In the genomic region with DNA sequence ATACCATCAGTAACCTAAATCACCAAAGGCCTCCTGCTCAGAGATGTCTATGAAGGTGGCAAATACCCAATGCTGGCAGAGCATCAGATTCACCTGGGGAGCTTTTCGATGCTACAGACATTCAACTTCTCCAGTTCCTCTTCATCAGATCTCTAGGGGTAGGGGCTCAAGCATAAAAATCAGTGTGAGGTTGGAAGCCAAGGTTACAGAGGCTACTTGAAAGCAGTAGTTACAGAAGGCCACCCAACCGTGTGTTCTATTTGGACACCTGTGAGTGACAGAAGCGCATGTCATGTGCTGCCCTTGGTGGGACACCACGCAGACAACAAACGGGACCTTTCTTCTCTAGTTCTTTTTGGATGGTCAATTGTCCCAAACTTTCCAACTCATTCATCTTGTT, we compare ENCODE assay signal across 22 cellular contexts. TPM values are rescaled to one million over a fixed set of nuclear protein-coding genes. Genes with fewer than 3 reads are reported as not detected.
DNase-seq lines count a peak whose midpoint lies in the region; ATAC-seq and TF ChIP-seq lines count a peak whose summit lies in the region.
"Had no signal": no experiment of that assay in that cellular context is flagged by ENCODE, and none has a peak within 500 bp of the region (broad histone marks: within the 10 kb centered on the region; RNA-seq: fewer than 3 reads in every experiment).

No MANE protein-coding gene starts in this region.

- no peak overlapping the region for H3K4me3 Mint-ChIP-seq in activated CD8-positive, alpha-beta T cell treated with anti-CD3 and anti-CD28 coated beads for 36 hours
- no peak overlapping the region for H3K4me3 Mint-ChIP-seq in activated CD8-positive, alpha-beta T cell treated with anti-CD3 and anti-CD28 coated beads, Interleukin-2, amount 10 ng/mL, durations not matched to agents 7 days and 5 days
- H3K4me3 Mint-ChIP-seq in stimulated activated memory B cell treated with anti-CD40 and anti-IgM and Interleukin-4, amounts not matched to agents 10 μg/mL and 1 μg/mL and 100 μg/mL, for 72 hours = no peak overlapping the region
- H3K4me3 Mint-ChIP-seq: GM23338, neural crest cell, T-cell had no signal

- H3K27ac Mint-ChIP-seq in activated CD8-positive, alpha-beta T cell treated with anti-CD3 and anti-CD28 coated beads for 36 hours = peak overlapping the region; percentile 7
- H3K27ac Mint-ChIP-seq in activated CD8-positive, alpha-beta T cell treated with anti-CD3 and anti-CD28 coated beads, Interleukin-2, amount 10 ng/mL, durations not matched to agents 7 days and 5 days = no peak overlapping the region
- H3K27ac Mint-ChIP-seq in stimulated activated memory B cell treated with anti-CD40 and anti-IgM and Interleukin-4, amounts not matched to agents 10 μg/mL and 1 μg/mL and 100 μg/mL, for 72 hours = peak overlapping the region; percentile 78
- H3K27ac Mint-ChIP-seq: activated naive CD4-positive, alpha-beta T cell treated with anti-CD3 and anti-CD28 coated beads, Interleukin-2, amount 50 U/mL, for 72 hours; GM23338; progenitor cell of endocrine pancreas; T-cell had no signal

- POLR2A ChIA-PET in activated CD8-positive, alpha-beta T cell treated with anti-CD3 and anti-CD28 coated beads for 36 hours (lab: Charles Lee) = interaction anchor here (0.8 to 1.4 kb wide), 4 partner anchors 11 to 216 kb away, joined by 3 to 5 read pairs (median 4); no protein-coding TSS in a partner anchor
- POLR2A ChIA-PET in activated CD8-positive, alpha-beta T cell treated with anti-CD3 and anti-CD28 coated beads, Interleukin-2, amount 10 ng/mL, durations not matched to agents 7 days and 5 days (lab: Charles Lee) = interaction anchor here (0.9 to 1.3 kb wide), 2 partner anchors 9 kb away, joined by 3 read pairs; no protein-coding TSS in a partner anchor

- intact Hi-C loops in activated CD8-positive, alpha-beta T cell treated with anti-CD3 and anti-CD28 coated beads for 36 hours (cut with micrococcal nuclease) = no loop called here

- no peak for TF ChIP-seq CTCF in activated CD8-positive, alpha-beta T cell treated with anti-CD3 and anti-CD28 coated beads for 36 hours (IDR thresholded peaks at IDR 0.05)

- no peak for DNase-seq in activated CD8-positive, alpha-beta T cell treated with anti-CD3 and anti-CD28 coated beads for 36 hours
- no peak for DNase-seq in activated CD8-positive, alpha-beta T cell treated with anti-CD3 and anti-CD28 coated beads, Interleukin-2, amount 10 ng/mL, durations not matched to agents 7 days and 5 days
- DNase-seq in NCI-H2081 (lab: John Stamatoyannopoulos, UW) = no peak
- no peak for DNase-seq in activated CD4-positive, alpha-beta T cell treated with anti-CD3 and anti-CD28 coated beads, Interleukin-2, amount 50 U/mL, for 1 hour
- DNase-seq: 8988T; Caco-2; effector CD8-positive, alpha-beta T cell; NCI-H82; PC-3; SIG-M5; stomach; T-cell; upper lobe of right lung had no signal

- CTCF ChIA-PET in activated CD8-positive, alpha-beta T cell treated with anti-CD3 and anti-CD28 coated beads for 36 hours (lab: Charles Lee) = interaction anchor here (1.0 to 3.2 kb wide), 6 partner anchors 10 to 55 kb away, joined by 3 to 12 read pairs (median 4); no protein-coding TSS in a partner anchor
- CTCF ChIA-PET in activated CD8-positive, alpha-beta T cell treated with anti-CD3 and anti-CD28 coated beads, Interleukin-2, amount 10 ng/mL, durations not matched to agents 7 days and 5 days (lab: Charles Lee) = interaction anchor here (1.3 to 2.3 kb wide), 5 partner anchors 9 to 52 kb away, joined by 3 to 10 read pairs (median 5); no protein-coding TSS in a partner anchor

- no peaks in the 10 kb centered on the region for H3K9me3 Mint-ChIP-seq in activated CD8-positive, alpha-beta T cell treated with anti-CD3 and anti-CD28 coated beads for 36 hours
- H3K9me3 Mint-ChIP-seq in activated CD8-positive, alpha-beta T cell treated with anti-CD3 and anti-CD28 coated beads, Interleukin-2, amount 10 ng/mL, durations not matched to agents 7 days and 5 days (ENCODE audit: insufficient read depth) = no peaks in the 10 kb centered on the region
- H3K9me3 Mint-ChIP-seq in stimulated activated memory B cell treated with anti-CD40 and anti-IgM and Interleukin-4, amounts not matched to agents 10 μg/mL and 1 μg/mL and 100 μg/mL, for 72 hours = no peaks in the 10 kb centered on the region
- H3K9me3 Mint-ChIP-seq: GM23338, neural crest cell, T-cell had no signal

- peaks cover 49% of the 10 kb centered on the region for H3K4me1 Mint-ChIP-seq in activated CD8-positive, alpha-beta T cell treated with anti-CD3 and anti-CD28 coated beads for 36 hours (ENCODE audit: low read depth)
- H3K4me1 Mint-ChIP-seq in activated CD8-positive, alpha-beta T cell treated with anti-CD3 and anti-CD28 coated beads, Interleukin-2, amount 10 ng/mL, durations not matched to agents 7 days and 5 days (ENCODE audit: low read depth) = peaks cover 6% of the 10 kb centered on the region
- H3K4me1 Mint-ChIP-seq in stimulated activated memory B cell treated with anti-CD40 and anti-IgM and Interleukin-4, amounts not matched to agents 10 μg/mL and 1 μg/mL and 100 μg/mL, for 72 hours = peaks cover 46% of the 10 kb centered on the region

- no peaks in the 10 kb centered on the region for H3K27me3 Mint-ChIP-seq in activated CD8-positive, alpha-beta T cell treated with anti-CD3 and anti-CD28 coated beads for 36 hours
- no peaks in the 10 kb centered on the region for H3K27me3 Mint-ChIP-seq in activated CD8-positive, alpha-beta T cell treated with anti-CD3 and anti-CD28 coated beads, Interleukin-2, amount 10 ng/mL, durations not matched to agents 7 days and 5 days (ENCODE audit: low read depth)
- no peaks in the 10 kb centered on the region for H3K27me3 Mint-ChIP-seq in stimulated activated memory B cell treated with anti-CD40 and anti-IgM and Interleukin-4, amounts not matched to agents 10 μg/mL and 1 μg/mL and 100 μg/mL, for 72 hours
- H3K27me3 Mint-ChIP-seq: progenitor cell of endocrine pancreas, T-cell had no signal

- peaks cover under 1% of the 10 kb centered on the region for H3K36me3 Mint-ChIP-seq in activated CD8-positive, alpha-beta T cell treated with anti-CD3 and anti-CD28 coated beads for 36 hours (ENCODE audit: low read depth)
- no peaks in the 10 kb centered on the region for H3K36me3 Mint-ChIP-seq in activated CD8-positive, alpha-beta T cell treated with anti-CD3 and anti-CD28 coated beads, Interleukin-2, amount 10 ng/mL, durations not matched to agents 7 days and 5 days (ENCODE audit: low read depth)
- no peaks in the 10 kb centered on the region for H3K36me3 Mint-ChIP-seq in stimulated activated memory B cell treated with anti-CD40 and anti-IgM and Interleukin-4, amounts not matched to agents 10 μg/mL and 1 μg/mL and 100 μg/mL, for 72 hours
- H3K36me3 Mint-ChIP-seq: T-cell had no signal

- ATAC-seq in activated CD8-positive, alpha-beta T cell treated with anti-CD3 and anti-CD28 coated beads for 36 hours = no peak
- ATAC-seq in activated CD8-positive, alpha-beta T cell treated with anti-CD3 and anti-CD28 coated beads, Interleukin-2, amount 10 ng/mL, durations not matched to agents 7 days and 5 days = no peak
- ATAC-seq in GM21786 (IDR thresholded peaks at IDR 0.05; ENCODE audit: unreplicated experiment) (peak; percentile 45), HG03159 (IDR thresholded peaks at IDR 0.05; ENCODE audit: unreplicated experiment) (peak; percentile 48), HG03280 (IDR thresholded peaks at IDR 0.05; ENCODE audit: unreplicated experiment) (no peak)
- ATAC-seq in stimulated activated memory B cell treated with anti-CD40 and anti-IgM and Interleukin-4, amounts not matched to agents 10 μg/mL and 1 μg/mL and 100 μg/mL, for 72 hours = peak; percentile 81
- ATAC-seq: activated naive CD4-positive, alpha-beta T cell treated with anti-CD3 and anti-CD28 coated beads, Interleukin-2, amount 50 U/mL, for 72 hours; GM23338; left lobe of liver; PC-3; T-cell; upper lobe of right lung had no signal

RNA-seq across cellular contexts. Expression of a gene that starts 53.3 kb away (rescaled TPM):
- total RNA-seq in activated CD8-positive, alpha-beta T cell treated with anti-CD3 and anti-CD28 coated beads for 36 hours = 100 to 1,000 TPM; 399 to 402 TPM
- 10 to 100 TPM; 29.6 to 34.5 TPM for total RNA-seq in activated CD8-positive, alpha-beta T cell treated with anti-CD3 and anti-CD28 coated beads, Interleukin-2, amount 10 ng/mL, durations not matched to agents 7 days and 5 days

Comparison
In these comparisons a context has a peak if more than half of its experiments do, and no peak if none do; other contexts are left out.
1. RNA of a gene that starts 53.3 kb away (total RNA-seq): 399 to 402 TPM in activated CD8-positive, alpha-beta T cell treated with anti-CD3 and anti-CD28 coated beads for 36 hours; 29.6 to 34.5 TPM in activated CD8-positive, alpha-beta T cell treated with anti-CD3 and anti-CD28 coated beads, Interleukin-2, amount 10 ng/mL, durations not matched to agents 7 days and 5 days; every median in the first group is over 10 times any median in the second.
2. ATAC-seq: peak in GM21786 (single experiment), HG03159 (single experiment) and stimulated activated memory B cell treated with anti-CD40 and anti-IgM and Interleukin-4, amounts not matched to agents 10 μg/mL and 1 μg/mL and 100 μg/mL, for 72 hours (single experiment); none in activated CD8-positive, alpha-beta T cell treated with anti-CD3 and anti-CD28 coated beads for 36 hours (single experiment), activated CD8-positive, alpha-beta T cell treated with anti-CD3 and anti-CD28 coated beads, Interleukin-2, amount 10 ng/mL, durations not matched to agents 7 days and 5 days (single experiment) and HG03280 (single experiment).